8 cellular contexts compared by ENCODE assay signal in the genomic region with DNA sequence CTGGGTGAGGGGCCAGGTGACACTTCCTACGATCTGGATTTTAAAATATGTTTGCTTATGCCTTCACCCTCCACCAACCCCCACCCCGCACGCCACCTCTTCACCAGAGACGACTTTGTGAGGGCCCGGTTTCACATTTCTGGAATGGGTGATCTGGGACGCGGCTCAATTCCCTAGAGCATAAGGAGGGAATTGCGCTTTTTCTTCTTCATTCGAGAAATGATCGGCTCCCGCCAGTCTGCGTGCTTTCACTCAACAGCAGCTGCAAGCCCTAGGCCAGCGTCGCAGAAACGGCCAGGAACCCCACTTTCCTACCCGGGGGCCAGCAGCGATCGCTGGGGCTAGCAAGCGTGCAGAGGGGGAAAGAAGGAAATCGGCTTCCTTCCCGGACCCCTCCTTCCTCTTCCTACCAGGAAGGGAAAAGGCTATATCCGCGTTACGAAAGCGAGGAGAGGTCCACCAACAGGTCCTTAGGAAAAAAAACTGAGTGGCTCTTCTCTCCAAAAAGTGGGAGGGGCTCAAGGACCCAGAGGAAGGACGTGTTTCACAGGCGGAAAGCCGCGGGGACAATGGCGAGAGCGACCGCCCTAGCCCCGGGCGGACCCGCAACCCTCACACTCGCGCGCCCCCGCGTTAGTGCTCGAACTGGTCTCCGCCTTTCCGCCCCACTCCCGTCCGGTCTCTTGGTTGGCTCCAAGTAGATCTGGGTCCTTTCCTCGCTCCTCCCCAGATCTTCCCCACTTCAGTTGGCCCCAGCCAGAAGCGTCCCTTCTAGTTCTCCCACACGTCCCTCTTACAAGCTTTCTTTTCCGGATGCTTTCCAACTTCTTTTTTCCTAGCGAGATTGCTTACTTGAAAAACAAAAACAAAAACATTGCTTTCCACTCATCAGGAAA. TPM values are rescaled to one million over a fixed set of nuclear protein-coding genes. Genes with fewer than 3 reads are reported as not detected.
DNase-seq lines count a peak whose midpoint lies in the region; ATAC-seq and TF ChIP-seq lines count a peak whose summit lies in the region.

No MANE protein-coding gene starts in this region.

- no TSS peak for BruUV-seq in MCF 10A (replicated peaks; lab: Mats Ljungman, UMichigan)

- CTCF ChIA-PET in MCF 10A (lab: Yijun Ruan, JAX): interaction anchor here (0.5 to 4.6 kb wide), 16 partner anchors 14 to 1895 kb away, joined by 3 to 48 read pairs (median 4); no protein-coding TSS in a partner anchor

- TF ChIP-seq CTCF in MCF 10A (IDR thresholded peaks at IDR 0.05; ENCODE audit: unreplicated experiment) (no peak), psoas muscle (IDR thresholded peaks at IDR 0.05) (peak; percentile 21)

- peaks cover 16% of the 10 kb centered on the region for H3K4me1 ChIP-seq in psoas muscle

- peaks cover 0 to 14% of the 10 kb centered on the region in 2 donors for H3K36me3 ChIP-seq in psoas muscle (ENCODE audit: insufficient read depth in 1 of 2, low read depth in 1 of 2)

- peak overlapping the region; percentile 76 for H3K4me3 Mint-ChIP-seq in MCF 10A (ENCODE audit: unreplicated experiment)

- POLR2A ChIA-PET in MCF 10A (lab: Yijun Ruan, JAX): interaction anchor here (0.7 to 0.9 kb wide), 2 partner anchors 847 to 1591 kb away, joined by 3 read pairs; no protein-coding TSS in a partner anchor

- intact Hi-C loops in MCF 10A (cut with micrococcal nuclease): loop anchor here (10.0 kb wide), 1 partner anchor 1789 kb away; no protein-coding TSS in a partner anchor
- intact Hi-C loops in psoas muscle (cut with DNase I): loop anchor here (1.0 to 10.0 kb wide), 6 partner anchors 129 to 1899 kb away; no protein-coding TSS in a partner anchor

- peak overlapping the region; percentile 94 for H3K27ac ChIP-seq in psoas muscle

- H3K9me3 Mint-ChIP-seq in MCF 10A (ENCODE audit: unreplicated experiment): no peaks in the 10 kb centered on the region

- H3K9me3 ChIP-seq in psoas muscle: no peaks in the 10 kb centered on the region

- H3K27me3 Mint-ChIP-seq in MCF 10A (ENCODE audit: insufficient read depth, unreplicated experiment): peaks cover 29% of the 10 kb centered on the region

- no peaks in the 10 kb centered on the region for H3K36me3 Mint-ChIP-seq in MCF 10A (ENCODE audit: insufficient read depth, unreplicated experiment)

- peaks cover 30% of the 10 kb centered on the region for H3K4me1 Mint-ChIP-seq in MCF 10A (ENCODE audit: insufficient read depth, unreplicated experiment)

- no peaks in the 10 kb centered on the region for H3K27me3 ChIP-seq in psoas muscle (ENCODE audit: insufficient read depth in 3 of 3, low read length in 2 of 3)

- H3K4me3 ChIP-seq in iPS-11a (ENCODE audit: low read depth, low read length): peak overlapping the region; percentile 79
- peak overlapping the region; percentile 90 for H3K4me3 ChIP-seq in psoas muscle

- no peak overlapping the region for H3K27ac Mint-ChIP-seq in MCF 10A (ENCODE audit: low read depth, unreplicated experiment)

- 1 to 5% (median 1%) methylated on average over 47 to 50 of the region's 50 CpGs for WGBS in psoas muscle, 3 donors

- DNase-seq in ELR (ENCODE audit: low read depth) (peak; percentile 81), NCI-H2171 treated with DMSO at 0.1 percent for 48 hours (lab: John Stamatoyannopoulos, UW) (peak; percentile 62), MCF 10A (ENCODE audit: unreplicated experiment) (peak; percentile 49), psoas muscle (peak; percentile 88 to 91), NCI-H446 treated with DMSO at 0.1 percent for 48 hours (lab: John Stamatoyannopoulos, UW) (no peak), DMS153 (lab: John Stamatoyannopoulos, UW) (no peak), LoVo (ENCODE audit: low spot score) (no peak)

- peak; percentile 9 to 43 (median 18) for ATAC-seq in psoas muscle

RNA-seq across cellular contexts. Expression of a gene that starts 1.1 kb away (rescaled TPM):
- total RNA-seq in MCF 10A (2022) (1.3 and 1.4 TPM in 2 replicates), psoas muscle (10 to 100 TPM; 32.0 to 70.3 (median 51.1) TPM)
- 10 to 100 TPM; 12.2 to 19.3 (median 15.7) TPM for polyA plus RNA-seq in psoas muscle

Comparison
In these comparisons a context has a peak if more than half of its experiments do, and no peak if none do; other contexts are left out.
1. DNase-seq: peak in ELR (single experiment), NCI-H2171 treated with DMSO at 0.1 percent for 48 hours (single experiment), MCF 10A (single experiment) and psoas muscle (2 of 2); none in NCI-H446 treated with DMSO at 0.1 percent for 48 hours (single experiment), DMS153 (single experiment) and LoVo (single experiment).
2. RNA of a gene that starts 1.1 kb away (total RNA-seq): 32.0 to 70.3 TPM in psoas muscle; 1.3 to 1.4 TPM in MCF 10A; every median in the first group is over 10 times any median in the second.